In the genomic region with DNA sequence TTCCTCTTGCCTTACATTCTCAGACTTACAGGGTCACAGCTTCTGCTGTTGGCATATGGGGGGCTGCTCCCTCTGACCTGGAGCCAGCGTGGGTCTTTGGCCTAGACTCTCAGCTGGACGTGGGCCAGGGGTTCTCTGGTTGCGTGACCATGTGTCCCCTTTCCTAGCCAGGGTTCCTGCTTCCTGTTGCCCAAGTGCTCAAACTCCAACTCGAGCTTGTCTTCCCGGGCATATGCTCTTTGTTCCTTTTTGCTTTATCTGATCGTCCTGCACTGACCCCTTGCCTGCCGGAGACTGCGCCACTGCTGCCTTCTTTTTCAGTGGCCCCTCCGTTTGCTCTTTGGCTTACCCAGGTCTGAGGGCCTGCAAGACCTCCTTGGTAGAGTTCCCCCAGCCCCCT, we compare ENCODE assay signal across 1 cellular context.
TF ChIP-seq lines count a peak whose summit lies in the region.

No MANE protein-coding gene starts in this region.

TF ChIP-seq in K562, 482 proteins besides CTCF, POLR2A, EP300 and RAD21 (continued from another document):
- TF ChIP-seq, protein P1, sequence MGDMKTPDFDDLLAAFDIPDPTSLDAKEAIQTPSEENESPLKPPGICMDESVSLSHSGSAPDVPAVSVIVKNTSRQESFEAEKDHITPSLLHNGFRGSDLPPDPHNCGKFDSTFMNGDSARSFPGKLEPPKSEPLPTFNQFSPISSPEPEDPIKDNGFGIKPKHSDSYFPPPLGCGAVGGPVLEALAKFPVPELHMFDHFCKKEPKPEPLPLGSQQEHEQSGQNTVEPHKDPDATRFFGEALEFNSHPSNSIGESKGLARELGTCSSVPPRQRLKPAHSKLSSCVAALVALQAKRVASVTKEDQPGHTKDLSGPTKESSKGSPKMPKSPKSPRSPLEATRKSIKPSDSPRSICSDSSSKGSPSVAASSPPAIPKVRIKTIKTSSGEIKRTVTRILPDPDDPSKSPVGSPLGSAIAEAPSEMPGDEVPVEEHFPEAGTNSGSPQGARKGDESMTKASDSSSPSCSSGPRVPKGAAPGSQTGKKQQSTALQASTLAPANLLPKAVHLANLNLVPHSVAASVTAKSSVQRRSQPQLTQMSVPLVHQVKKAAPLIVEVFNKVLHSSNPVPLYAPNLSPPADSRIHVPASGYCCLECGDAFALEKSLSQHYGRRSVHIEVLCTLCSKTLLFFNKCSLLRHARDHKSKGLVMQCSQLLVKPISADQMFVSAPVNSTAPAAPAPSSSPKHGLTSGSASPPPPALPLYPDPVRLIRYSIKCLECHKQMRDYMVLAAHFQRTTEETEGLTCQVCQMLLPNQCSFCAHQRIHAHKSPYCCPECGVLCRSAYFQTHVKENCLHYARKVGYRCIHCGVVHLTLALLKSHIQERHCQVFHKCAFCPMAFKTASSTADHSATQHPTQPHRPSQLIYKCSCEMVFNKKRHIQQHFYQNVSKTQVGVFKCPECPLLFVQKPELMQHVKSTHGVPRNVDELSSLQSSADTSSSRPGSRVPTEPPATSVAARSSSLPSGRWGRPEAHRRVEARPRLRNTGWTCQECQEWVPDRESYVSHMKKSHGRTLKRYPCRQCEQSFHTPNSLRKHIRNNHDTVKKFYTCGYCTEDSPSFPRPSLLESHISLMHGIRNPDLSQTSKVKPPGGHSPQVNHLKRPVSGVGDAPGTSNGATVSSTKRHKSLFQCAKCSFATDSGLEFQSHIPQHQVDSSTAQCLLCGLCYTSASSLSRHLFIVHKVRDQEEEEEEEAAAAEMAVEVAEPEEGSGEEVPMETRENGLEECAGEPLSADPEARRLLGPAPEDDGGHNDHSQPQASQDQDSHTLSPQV (IDR thresholded peaks at IDR 0.05) = peak; percentile 55; the same call in 1 of the 2 replicates
- TF ChIP-seq, protein P2, sequence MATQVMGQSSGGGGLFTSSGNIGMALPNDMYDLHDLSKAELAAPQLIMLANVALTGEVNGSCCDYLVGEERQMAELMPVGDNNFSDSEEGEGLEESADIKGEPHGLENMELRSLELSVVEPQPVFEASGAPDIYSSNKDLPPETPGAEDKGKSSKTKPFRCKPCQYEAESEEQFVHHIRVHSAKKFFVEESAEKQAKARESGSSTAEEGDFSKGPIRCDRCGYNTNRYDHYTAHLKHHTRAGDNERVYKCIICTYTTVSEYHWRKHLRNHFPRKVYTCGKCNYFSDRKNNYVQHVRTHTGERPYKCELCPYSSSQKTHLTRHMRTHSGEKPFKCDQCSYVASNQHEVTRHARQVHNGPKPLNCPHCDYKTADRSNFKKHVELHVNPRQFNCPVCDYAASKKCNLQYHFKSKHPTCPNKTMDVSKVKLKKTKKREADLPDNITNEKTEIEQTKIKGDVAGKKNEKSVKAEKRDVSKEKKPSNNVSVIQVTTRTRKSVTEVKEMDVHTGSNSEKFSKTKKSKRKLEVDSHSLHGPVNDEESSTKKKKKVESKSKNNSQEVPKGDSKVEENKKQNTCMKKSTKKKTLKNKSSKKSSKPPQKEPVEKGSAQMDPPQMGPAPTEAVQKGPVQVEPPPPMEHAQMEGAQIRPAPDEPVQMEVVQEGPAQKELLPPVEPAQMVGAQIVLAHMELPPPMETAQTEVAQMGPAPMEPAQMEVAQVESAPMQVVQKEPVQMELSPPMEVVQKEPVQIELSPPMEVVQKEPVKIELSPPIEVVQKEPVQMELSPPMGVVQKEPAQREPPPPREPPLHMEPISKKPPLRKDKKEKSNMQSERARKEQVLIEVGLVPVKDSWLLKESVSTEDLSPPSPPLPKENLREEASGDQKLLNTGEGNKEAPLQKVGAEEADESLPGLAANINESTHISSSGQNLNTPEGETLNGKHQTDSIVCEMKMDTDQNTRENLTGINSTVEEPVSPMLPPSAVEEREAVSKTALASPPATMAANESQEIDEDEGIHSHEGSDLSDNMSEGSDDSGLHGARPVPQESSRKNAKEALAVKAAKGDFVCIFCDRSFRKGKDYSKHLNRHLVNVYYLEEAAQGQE (CRISPR knock-in tag; IDR thresholded peaks at IDR 0.05; ENCODE audit: low read depth) = no peak
- TF ChIP-seq CXXC5 (CRISPR knock-in tag; IDR thresholded peaks at IDR 0.05) (peak; percentile 46), NRF1 (conservative IDR thresholded peaks at IDR 0.05 in 1 of 2, IDR thresholded peaks at IDR 0.05 in 1 of 2) (peak in 1 of 2 experiments; percentile 45; a peak in 1 of 4 replicates), CHD2 (IDR thresholded peaks at IDR 0.05; ENCODE audit: low read depth, low read length) (no peak), ZNF224 (CRISPR knock-in tag; IDR thresholded peaks at IDR 0.05) (no peak), CHD1 (IDR thresholded peaks at IDR 0.05; ENCODE audit: low read length) (no peak), KLF1 (tag; IDR thresholded peaks at IDR 0.05) (no peak), ARID1B (IDR thresholded peaks at IDR 0.05) (no peak), SMARCA5 (IDR thresholded peaks at IDR 0.05) (no peak), ZNF316 (IDR thresholded peaks at IDR 0.05) (no peak), CREM (IDR thresholded peaks at IDR 0.05; ENCODE audit: low read depth) (no peak), L3MBTL2 (IDR thresholded peaks at IDR 0.05) (0 out of 2 replicates have a peak, but pooled peaks have one; percentile 34), JUND (IDR thresholded peaks at IDR 0.05; ENCODE audit: borderline replicate concordance, low read depth, low read length) (no peak), JUND (tag; IDR thresholded peaks at IDR 0.05; ENCODE audit: borderline replicate concordance, low read depth, low read length) (no peak), PYGO2 (tag; IDR thresholded peaks at IDR 0.05) (no peak), SRF (CRISPR knock-in tag; IDR thresholded peaks at IDR 0.05) (no peak), ZNF133 (CRISPR knock-in tag; IDR thresholded peaks at IDR 0.05) (no peak), ZNF184 (CRISPR knock-in tag; IDR thresholded peaks at IDR 0.05) (no peak), RBM34 (IDR thresholded peaks at IDR 0.05; ENCODE audit: borderline replicate concordance, insufficient read depth, low read length) (no peak), GABPB1 (CRISPR knock-in tag; IDR thresholded peaks at IDR 0.05) (no peak), NR2C1 (IDR thresholded peaks at IDR 0.05) (no peak), NR2C1 (tag; IDR thresholded peaks at IDR 0.05) (peak; percentile 23; the same call in 1 of the 2 replicates), CBFA2T2 (conservative IDR thresholded peaks at IDR 0.05) (no peak), MYC (IDR thresholded peaks at IDR 0.05; ENCODE audit: low read depth, low read length) (peak; percentile 33; the same call in 1 of the 2 replicates), MYC (CRISPR knock-in tag; IDR thresholded peaks at IDR 0.05; ENCODE audit: borderline replicate concordance, low read depth) (no peak), FOSL1 (tag; conservative IDR thresholded peaks at IDR 0.05) (no peak), KDM4B (IDR thresholded peaks at IDR 0.05; ENCODE audit: borderline replicate concordance in 2 of 2, low read depth in 1 of 2) (no peak), NFIC (IDR thresholded peaks at IDR 0.05) (0 out of 2 replicates have a peak, but pooled peaks have one; percentile 13), EHMT2 (IDR thresholded peaks at IDR 0.05) (no peak), SRSF7 (optimal IDR thresholded peaks at IDR 0.05; ENCODE audit: low read depth, low read length) (no peak), NR3C1 (CRISPR knock-in tag; IDR thresholded peaks at IDR 0.05) (no peak), ZBTB17 (CRISPR knock-in tag; IDR thresholded peaks at IDR 0.05) (no peak)
- TF ChIP-seq, protein P3, sequence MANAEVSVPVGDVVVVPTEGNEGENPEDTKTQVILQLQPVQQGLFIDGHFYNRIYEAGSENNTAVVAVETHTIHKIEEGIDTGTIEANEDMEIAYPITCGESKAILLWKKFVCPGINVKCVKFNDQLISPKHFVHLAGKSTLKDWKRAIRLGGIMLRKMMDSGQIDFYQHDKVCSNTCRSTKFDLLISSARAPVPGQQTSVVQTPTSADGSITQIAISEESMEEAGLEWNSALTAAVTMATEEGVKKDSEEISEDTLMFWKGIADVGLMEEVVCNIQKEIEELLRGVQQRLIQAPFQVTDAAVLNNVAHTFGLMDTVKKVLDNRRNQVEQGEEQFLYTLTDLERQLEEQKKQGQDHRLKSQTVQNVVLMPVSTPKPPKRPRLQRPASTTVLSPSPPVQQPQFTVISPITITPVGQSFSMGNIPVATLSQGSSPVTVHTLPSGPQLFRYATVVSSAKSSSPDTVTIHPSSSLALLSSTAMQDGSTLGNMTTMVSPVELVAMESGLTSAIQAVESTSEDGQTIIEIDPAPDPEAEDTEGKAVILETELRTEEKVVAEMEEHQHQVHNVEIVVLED (CRISPR knock-in tag; IDR thresholded peaks at IDR 0.05) = no peak
- TF ChIP-seq, protein P4, sequence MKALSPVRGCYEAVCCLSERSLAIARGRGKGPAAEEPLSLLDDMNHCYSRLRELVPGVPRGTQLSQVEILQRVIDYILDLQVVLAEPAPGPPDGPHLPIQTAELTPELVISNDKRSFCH (CRISPR knock-in tag; IDR thresholded peaks at IDR 0.05) = no peak
- TF ChIP-seq, protein P4 (tag; IDR thresholded peaks at IDR 0.05) = no peak
- TF ChIP-seq, protein P5, sequence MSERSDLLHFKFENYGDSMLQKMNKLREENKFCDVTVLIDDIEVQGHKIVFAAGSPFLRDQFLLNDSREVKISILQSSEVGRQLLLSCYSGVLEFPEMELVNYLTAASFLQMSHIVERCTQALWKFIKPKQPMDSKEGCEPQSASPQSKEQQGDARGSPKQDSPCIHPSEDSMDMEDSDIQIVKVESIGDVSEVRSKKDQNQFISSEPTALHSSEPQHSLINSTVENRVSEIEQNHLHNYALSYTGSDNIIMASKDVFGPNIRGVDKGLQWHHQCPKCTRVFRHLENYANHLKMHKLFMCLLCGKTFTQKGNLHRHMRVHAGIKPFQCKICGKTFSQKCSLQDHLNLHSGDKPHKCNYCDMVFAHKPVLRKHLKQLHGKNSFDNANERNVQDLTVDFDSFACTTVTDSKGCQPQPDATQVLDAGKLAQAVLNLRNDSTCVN (CRISPR knock-in tag; IDR thresholded peaks at IDR 0.05) = no peak
- TF ChIP-seq, protein P6, sequence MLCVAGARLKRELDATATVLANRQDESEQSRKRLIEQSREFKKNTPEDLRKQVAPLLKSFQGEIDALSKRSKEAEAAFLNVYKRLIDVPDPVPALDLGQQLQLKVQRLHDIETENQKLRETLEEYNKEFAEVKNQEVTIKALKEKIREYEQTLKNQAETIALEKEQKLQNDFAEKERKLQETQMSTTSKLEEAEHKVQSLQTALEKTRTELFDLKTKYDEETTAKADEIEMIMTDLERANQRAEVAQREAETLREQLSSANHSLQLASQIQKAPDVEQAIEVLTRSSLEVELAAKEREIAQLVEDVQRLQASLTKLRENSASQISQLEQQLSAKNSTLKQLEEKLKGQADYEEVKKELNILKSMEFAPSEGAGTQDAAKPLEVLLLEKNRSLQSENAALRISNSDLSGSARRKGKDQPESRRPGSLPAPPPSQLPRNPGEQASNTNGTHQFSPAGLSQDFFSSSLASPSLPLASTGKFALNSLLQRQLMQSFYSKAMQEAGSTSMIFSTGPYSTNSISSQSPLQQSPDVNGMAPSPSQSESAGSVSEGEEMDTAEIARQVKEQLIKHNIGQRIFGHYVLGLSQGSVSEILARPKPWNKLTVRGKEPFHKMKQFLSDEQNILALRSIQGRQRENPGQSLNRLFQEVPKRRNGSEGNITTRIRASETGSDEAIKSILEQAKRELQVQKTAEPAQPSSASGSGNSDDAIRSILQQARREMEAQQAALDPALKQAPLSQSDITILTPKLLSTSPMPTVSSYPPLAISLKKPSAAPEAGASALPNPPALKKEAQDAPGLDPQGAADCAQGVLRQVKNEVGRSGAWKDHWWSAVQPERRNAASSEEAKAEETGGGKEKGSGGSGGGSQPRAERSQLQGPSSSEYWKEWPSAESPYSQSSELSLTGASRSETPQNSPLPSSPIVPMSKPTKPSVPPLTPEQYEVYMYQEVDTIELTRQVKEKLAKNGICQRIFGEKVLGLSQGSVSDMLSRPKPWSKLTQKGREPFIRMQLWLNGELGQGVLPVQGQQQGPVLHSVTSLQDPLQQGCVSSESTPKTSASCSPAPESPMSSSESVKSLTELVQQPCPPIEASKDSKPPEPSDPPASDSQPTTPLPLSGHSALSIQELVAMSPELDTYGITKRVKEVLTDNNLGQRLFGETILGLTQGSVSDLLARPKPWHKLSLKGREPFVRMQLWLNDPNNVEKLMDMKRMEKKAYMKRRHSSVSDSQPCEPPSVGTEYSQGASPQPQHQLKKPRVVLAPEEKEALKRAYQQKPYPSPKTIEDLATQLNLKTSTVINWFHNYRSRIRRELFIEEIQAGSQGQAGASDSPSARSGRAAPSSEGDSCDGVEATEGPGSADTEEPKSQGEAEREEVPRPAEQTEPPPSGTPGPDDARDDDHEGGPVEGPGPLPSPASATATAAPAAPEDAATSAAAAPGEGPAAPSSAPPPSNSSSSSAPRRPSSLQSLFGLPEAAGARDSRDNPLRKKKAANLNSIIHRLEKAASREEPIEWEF (CRISPR knock-in tag; IDR thresholded peaks at IDR 0.05) = no peak
- TF ChIP-seq, protein P7, sequence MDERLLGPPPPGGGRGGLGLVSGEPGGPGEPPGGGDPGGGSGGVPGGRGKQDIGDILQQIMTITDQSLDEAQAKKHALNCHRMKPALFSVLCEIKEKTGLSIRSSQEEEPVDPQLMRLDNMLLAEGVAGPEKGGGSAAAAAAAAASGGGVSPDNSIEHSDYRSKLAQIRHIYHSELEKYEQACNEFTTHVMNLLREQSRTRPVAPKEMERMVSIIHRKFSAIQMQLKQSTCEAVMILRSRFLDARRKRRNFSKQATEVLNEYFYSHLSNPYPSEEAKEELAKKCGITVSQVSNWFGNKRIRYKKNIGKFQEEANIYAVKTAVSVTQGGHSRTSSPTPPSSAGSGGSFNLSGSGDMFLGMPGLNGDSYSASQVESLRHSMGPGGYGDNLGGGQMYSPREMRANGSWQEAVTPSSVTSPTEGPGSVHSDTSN (CRISPR knock-in tag; IDR thresholded peaks at IDR 0.05; ENCODE audit: low read depth) = no peak
- TF ChIP-seq, protein P7 (tag; conservative IDR thresholded peaks at IDR 0.05; ENCODE audit: low read depth) = no peak
- TF ChIP-seq, protein P8, sequence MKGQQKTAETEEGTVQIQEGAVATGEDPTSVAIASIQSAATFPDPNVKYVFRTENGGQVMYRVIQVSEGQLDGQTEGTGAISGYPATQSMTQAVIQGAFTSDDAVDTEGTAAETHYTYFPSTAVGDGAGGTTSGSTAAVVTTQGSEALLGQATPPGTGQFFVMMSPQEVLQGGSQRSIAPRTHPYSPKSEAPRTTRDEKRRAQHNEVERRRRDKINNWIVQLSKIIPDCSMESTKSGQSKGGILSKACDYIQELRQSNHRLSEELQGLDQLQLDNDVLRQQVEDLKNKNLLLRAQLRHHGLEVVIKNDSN (CRISPR knock-in tag; IDR thresholded peaks at IDR 0.05) = no peak
